In the genomic region with DNA sequence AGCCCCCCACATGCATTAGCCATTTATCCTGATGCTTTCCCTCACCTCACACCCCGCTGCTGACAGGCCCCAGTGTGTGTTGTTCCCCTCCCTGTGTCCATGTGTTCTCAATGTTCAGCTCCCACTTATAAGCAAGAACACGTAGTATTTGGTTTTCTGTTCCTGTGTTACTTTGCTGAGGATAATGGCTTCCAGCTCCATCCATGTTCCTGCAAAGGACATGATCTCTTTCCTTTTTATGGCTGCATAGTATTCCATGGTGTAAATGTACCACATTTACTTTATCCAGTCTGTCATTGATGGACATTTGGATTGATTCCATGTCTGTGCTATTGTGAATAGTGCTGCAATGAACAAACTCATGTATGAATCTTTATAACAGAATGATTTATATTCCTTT, we compare ENCODE assay signal across 7 cellular contexts. TPM values are rescaled to one million over a fixed set of nuclear protein-coding genes. Genes with fewer than 3 reads are reported as not detected.
A peak's percentile ranks its signal among the peaks of the same experiment; 100 is the strongest.
DNase-seq lines count a peak whose midpoint lies in the region; ATAC-seq, FAIRE-seq and TF ChIP-seq lines count a peak whose summit lies in the region.
"Not testable (repeated sequence)": the region's sequence is repeated elsewhere in the genome, so short reads cannot be mapped to it uniquely, and the experiment has no call there.

No MANE protein-coding gene starts in this region.

- intact Hi-C loops in K562 (cut with micrococcal nuclease) (loop anchor here (10.0 kb wide), 1 partner anchor 470 kb away; no protein-coding TSS in a partner anchor), endothelial cell of umbilical vein (cut with micrococcal nuclease) (loop anchor here (1.0 to 5.0 kb wide), 5 partner anchors 20 to 147 kb away; a partner anchor contains a TSS)

- H3K9ac ChIP-seq in K562 (ENCODE audit: insufficient read depth in 1 of 2, low read depth in 2 of 2, low read length in 2 of 2): not testable (repeated sequence)
- H3K9ac ChIP-seq in endothelial cell of umbilical vein (replicated peaks; ENCODE audit: extremely low read depth, insufficient read depth, low read length): peak overlapping the region; percentile 40
- H3K9ac ChIP-seq in keratinocyte (ENCODE audit: control insufficient read depth, extremely low read depth, insufficient read depth, low read length): peak overlapping the region; percentile 53

- CTCF ChIA-PET in A549 (lab: Yijun Ruan, JAX) (interaction anchor here (0.6 to 4.3 kb wide), 27 partner anchors 8 to 329 kb away, joined by 3 to 34 read pairs (median 6); no protein-coding TSS in a partner anchor), HEK293 (lab: Yijun Ruan, JAX) (interaction anchor here (0.6 to 1.8 kb wide), 13 partner anchors 8 to 318 kb away, joined by 3 to 10 read pairs (median 4); no protein-coding TSS in a partner anchor), RWPE1 (lab: Yijun Ruan, JAX) (interaction anchor here (0.6 to 1.6 kb wide), 6 partner anchors 263 to 325 kb away, joined by 3 to 8 read pairs (median 4); no protein-coding TSS in a partner anchor), K562 (lab: Yijun Ruan, JAX; ENCODE audit: low intra/inter-chr PET ratio) (interaction anchor here (1.5 to 2.4 kb wide), 2 partner anchors 181 to 321 kb away, joined by 3 to 15 read pairs; no protein-coding TSS in a partner anchor), endothelial cell of umbilical vein (lab: Charles Lee) (interaction anchor here (1.2 to 3.9 kb wide), 9 partner anchors 20 to 317 kb away, joined by 4 to 22 read pairs (median 7); no protein-coding TSS in a partner anchor)

- not testable (repeated sequence) for TF ChIP-seq CTCF in A549 (IDR thresholded peaks at IDR 0.05); HEK293 (tag by site-specific recombination; IDR thresholded peaks at IDR 0.05); RWPE1 (conservative IDR thresholded peaks at IDR 0.05; ENCODE audit: low read depth); K562 (IDR thresholded peaks at IDR 0.05 in 2 of 3, conservative IDR thresholded peaks at IDR 0.05 in 1 of 3; ENCODE audit: insufficient read depth in 2 of 3, low read depth in 1 of 3, low read length in 3 of 3); endothelial cell of umbilical vein (IDR thresholded peaks at IDR 0.05; ENCODE audit: extremely low read depth in 1 of 2, insufficient read depth in 1 of 2, low read depth in 1 of 2, low read length in 2 of 2); keratinocyte (optimal IDR thresholded peaks at IDR 0.05 in 1 of 3, IDR thresholded peaks at IDR 0.05 in 1 of 3, conservative IDR thresholded peaks at IDR 0.05 in 1 of 3; ENCODE audit: extremely low read depth in 1 of 3, insufficient read depth in 2 of 3, low read length in 3 of 3); progenitor cell of endocrine pancreas (IDR thresholded peaks at IDR 0.05; ENCODE audit: unreplicated experiment)

- POLR2A ChIA-PET in A549 (lab: Yijun Ruan, JAX) (interaction anchor here (0.6 to 1.3 kb wide), 2 partner anchors 40 to 307 kb away, joined by 4 read pairs; a partner anchor contains a TSS), K562 (lab: Yijun Ruan, JAX) (interaction anchor here (0.6 kb wide), 1 partner anchor 243 kb away, joined by 3 read pairs; no protein-coding TSS in a partner anchor), endothelial cell of umbilical vein (lab: Charles Lee) (interaction anchor here (1.0 kb wide), 1 partner anchor 97 kb away, joined by 3 read pairs; no protein-coding TSS in a partner anchor)
- POLR2A ChIA-PET in HEK293 (lab: Yijun Ruan, JAX); RWPE1 (lab: Yijun Ruan, JAX; ENCODE audit: low non-redundant PET): not testable (repeated sequence)

- TF ChIP-seq RAD21 in A549 (conservative IDR thresholded peaks at IDR 0.05 in 1 of 2, IDR thresholded peaks at IDR 0.05 in 1 of 2); K562 (CRISPR knock-in tag; conservative IDR thresholded peaks at IDR 0.05 in 1 of 2, IDR thresholded peaks at IDR 0.05 in 1 of 2): not testable (repeated sequence)

- dilution Hi-C loops in endothelial cell of umbilical vein (cut with MboI; ENCODE audit: extremely low pct_ligation_motif_present, low sequenced_read_pairs); keratinocyte (cut with MboI; ENCODE audit: extremely low pct_ligation_motif_present, low sequenced_read_pairs): not testable (repeated sequence)

- in situ Hi-C loops in K562 (cut with MboI): not testable (repeated sequence)

- not testable (repeated sequence) for TF ChIP-seq EP300 in A549 (IDR thresholded peaks at IDR 0.05); K562 (IDR thresholded peaks at IDR 0.05; ENCODE audit: low read length)

- H3K4me1 ChIP-seq in A549 (peaks cover 86% of the 10 kb centered on the region), K562 (replicated peaks in 1 of 2; ENCODE audit: control insufficient read depth in 2 of 2, insufficient read depth in 2 of 2, low read length in 2 of 2) (peaks cover 6 to 13% of the 10 kb centered on the region in 2 experiments; a peak in 4 of 5 replicates), endothelial cell of umbilical vein (ENCODE audit: control insufficient read depth, extremely low read depth, insufficient read depth, low read length) (peaks cover 33% of the 10 kb centered on the region), keratinocyte (ENCODE audit: control insufficient read depth, extremely low read depth, insufficient read depth, low read length) (peaks cover 54% of the 10 kb centered on the region)
- not testable (repeated sequence) for H3K4me1 ChIP-seq in HEK293 (ENCODE audit: control insufficient read depth, insufficient read depth, low read length)

- H3K27me3 Mint-ChIP-seq in progenitor cell of endocrine pancreas: peaks cover 14% of the 10 kb centered on the region

- H3K27ac ChIP-seq in A549 (peak overlapping the region; percentile 97 to 100), RWPE1 (peak overlapping the region; percentile 44), endothelial cell of umbilical vein (ENCODE audit: insufficient read depth, low read depth, low read length) (peak overlapping the region; percentile 75), keratinocyte (ENCODE audit: control insufficient read depth, insufficient read depth, low read length) (peak overlapping the region; percentile 83)
- not testable (repeated sequence) for H3K27ac ChIP-seq in HEK293 (ENCODE audit: extremely low read depth, low read depth, low read length); K562 (ENCODE audit: extremely low read depth, low read depth, low read length)

- not testable (repeated sequence) for TF ChIP-seq POLR2A in A549 (IDR thresholded peaks at IDR 0.05; ENCODE audit: low read length); K562 (conservative IDR thresholded peaks at IDR 0.05); endothelial cell of umbilical vein (IDR thresholded peaks at IDR 0.05; ENCODE audit: low read depth, low read length)

- H2AFZ ChIP-seq in K562 (ENCODE audit: low read depth, low read length); endothelial cell of umbilical vein (ENCODE audit: low read depth, low read length); keratinocyte (ENCODE audit: control insufficient read depth, low read length): not testable (repeated sequence)

- H3K9me1 ChIP-seq in K562 (ENCODE audit: control insufficient read depth, insufficient read depth, low read length); endothelial cell of umbilical vein (replicated peaks; ENCODE audit: control insufficient read depth, extremely low read depth, insufficient read depth, low read length); keratinocyte (ENCODE audit: control insufficient read depth, extremely low read depth, insufficient read depth, low read length): not testable (repeated sequence)

- WGBS in A549 (ENCODE audit: missing lambda C conversion rate): 95% methylated on average over 2 of the region's 2 CpGs
- 44% methylated on average over 2 of the region's 2 CpGs for WGBS in K562 (ENCODE audit: insufficient coverage, low coverage, missing lambda C conversion rate)

- H3K9me3 Mint-ChIP-seq in progenitor cell of endocrine pancreas (ENCODE audit: low read depth): not testable (repeated sequence)

- not testable (repeated sequence) for H3K79me2 ChIP-seq in K562 (ENCODE audit: control insufficient read depth, insufficient read depth, low read length); endothelial cell of umbilical vein (ENCODE audit: control insufficient read depth, insufficient read depth, low read length); keratinocyte (ENCODE audit: control insufficient read depth, insufficient read depth, low read length)

- H3K4me3 ChIP-seq in A549; HEK293 (ENCODE audit: low read depth, low read length); K562; endothelial cell of umbilical vein (replicated peaks in 1 of 3; ENCODE audit: insufficient read depth in 1 of 3, low read depth in 1 of 3, low read length in 3 of 3); keratinocyte (ENCODE audit: control insufficient read depth in 2 of 3, extremely low read depth in 1 of 3, insufficient read depth in 2 of 3, low read depth in 1 of 3, low read length in 3 of 3): not testable (repeated sequence)

- not testable (repeated sequence) for H3K36me3 Mint-ChIP-seq in progenitor cell of endocrine pancreas (ENCODE audit: insufficient read depth)

- H3K27me3 ChIP-seq in K562 (ENCODE audit: control insufficient read depth in 2 of 2, insufficient read depth in 2 of 2, low read length in 2 of 2): peaks cover 6 to 29% of the 10 kb centered on the region in 2 experiments; a peak in 3 of 5 replicates
- not testable (repeated sequence) for H3K27me3 ChIP-seq in endothelial cell of umbilical vein (ENCODE audit: control insufficient read depth in 2 of 2, insufficient read depth in 2 of 2, low read length in 2 of 2); keratinocyte (ENCODE audit: control insufficient read depth, extremely low read depth, insufficient read depth, low read length)

- not testable (repeated sequence) for H4K20me1 ChIP-seq in K562 (replicated peaks; ENCODE audit: control insufficient read depth, insufficient read depth, low read length); endothelial cell of umbilical vein (replicated peaks; ENCODE audit: control insufficient read depth, extremely low read depth, insufficient read depth, low read length); keratinocyte (ENCODE audit: control insufficient read depth, extremely low read depth, insufficient read depth, low read length)

- H3K27ac Mint-ChIP-seq in progenitor cell of endocrine pancreas: peak overlapping the region; percentile 45

- H3K4me1 Mint-ChIP-seq in progenitor cell of endocrine pancreas (ENCODE audit: low read depth): not testable (repeated sequence)

- not testable (repeated sequence) for ATAC-seq in A549, K562

- H3K9me3 ChIP-seq in A549; HEK293 (ENCODE audit: control insufficient read depth, insufficient read depth, low read depth, low read length); K562 (replicated peaks; ENCODE audit: control insufficient read depth, insufficient read depth, low read depth, low read length); endothelial cell of umbilical vein (replicated peaks; ENCODE audit: control insufficient read depth, insufficient read depth, low read length); keratinocyte (ENCODE audit: control insufficient read depth, low read depth, low read length): not testable (repeated sequence)

- not testable (repeated sequence) for H3K4me3 Mint-ChIP-seq in progenitor cell of endocrine pancreas (ENCODE audit: low read depth)

- H3K36me3 ChIP-seq in HEK293 (ENCODE audit: control insufficient read depth in 2 of 2, insufficient read depth in 1 of 2, low read length in 2 of 2); K562 (ENCODE audit: control insufficient read depth, insufficient read depth, low read length); endothelial cell of umbilical vein (ENCODE audit: control insufficient read depth in 2 of 2, extremely low read depth in 1 of 2, insufficient read depth in 2 of 2, low read length in 2 of 2); keratinocyte (ENCODE audit: control insufficient read depth in 2 of 2, extremely low read depth in 1 of 2, insufficient read depth in 2 of 2, low read length in 2 of 2): not testable (repeated sequence)

- FAIRE-seq in A549 (lab: Jason Lieb, UNC); K562 (lab: Jason Lieb, UNC); keratinocyte (lab: Jason Lieb, UNC): not testable (repeated sequence)
- FAIRE-seq in endothelial cell of umbilical vein (lab: Jason Lieb, UNC): peak; percentile 55

- peak in 1 of 2 experiments; percentile 43 for DNase-seq in A549 (ENCODE audit: low read depth in 1 of 2, low spot score in 1 of 2)
- not testable (repeated sequence) for DNase-seq in RWPE1 (ENCODE audit: low spot score); K562 (ENCODE audit: extremely low read depth in 1 of 4, low spot score in 3 of 4); endothelial cell of umbilical vein (ENCODE audit: low read depth, low spot score); keratinocyte (ENCODE audit: low read depth, low spot score); progenitor cell of endocrine pancreas (ENCODE audit: low spot score, unreplicated experiment)

- BruUV-seq in K562 (replicated peaks; lab: Mats Ljungman, UMichigan); endothelial cell of umbilical vein (replicated peaks; lab: Mats Ljungman, UMichigan): not testable (repeated sequence)

- peak overlapping the region; percentile 67 for H3K4me2 ChIP-seq in A549
- not testable (repeated sequence) for H3K4me2 ChIP-seq in K562 (ENCODE audit: insufficient read depth, low read length); endothelial cell of umbilical vein (ENCODE audit: insufficient read depth, low read length); keratinocyte (ENCODE audit: control insufficient read depth, extremely low read depth, insufficient read depth, low read depth, low read length)

RNA-seq across cellular contexts. Expression of a gene that starts 39.6 kb away (rescaled TPM):
- 21.6 and 44.7 TPM in 2 replicates for polyA plus RNA-seq in A549 (2011; rRNA removed)
- 78.5 and 97.9 TPM in 2 replicates for polyA plus RNA-seq in A549 (2012; cell fraction: cytosol; rRNA removed)
- polyA plus RNA-seq in A549 (2012; cell fraction: nucleus; rRNA removed): 128 and 142 TPM in 2 replicates
- polyA plus RNA-seq in A549 (2017; fragmentation: RNase III; extraction: RNeasy Plus Mini Kit Qiagen cat#74134 plus additional on column Dnase treatment): 118 to 129 TPM (median 125 TPM) in 3 replicates
- 89.1 and 130 TPM in 2 replicates for polyA minus RNA-seq in A549 (2011; rRNA and poly(A)+ RNA removed)
- total RNA-seq in K562 (2011; cell fraction: chromatin; rRNA removed; ENCODE audit: low replicate concordance): 107 and 183 TPM in 2 replicates
- 75.7 and 79.0 TPM in 2 replicates for total RNA-seq in K562 (2011; cell fraction: nucleolus; rRNA removed)
- total RNA-seq in K562 (2011; cell fraction: nucleoplasm; rRNA removed): 101 and 152 TPM in 2 replicates
- 16.1 and 19.1 TPM in 2 replicates for total RNA-seq in K562 (2014; rRNA removed)
- total RNA-seq in K562 (2014; rRNA removed; fragmentation: Illumina TruSeq; extraction: Trizol): 10.3 and 10.8 TPM in 2 replicates
- 9.7 and 11.5 TPM in 2 replicates for total RNA-seq in K562 (2015; rRNA removed; fragmentation: Illumina TruSeq; extraction: Trizol)
- 66.4 and 82.5 TPM in 2 replicates for total RNA-seq in K562 (2021)
- 8.1 and 19.2 TPM in 2 replicates for polyA plus RNA-seq in K562 (2011; rRNA removed)
- 17.6 and 21.0 TPM in 2 replicates for polyA plus RNA-seq in K562 (2011; cell fraction: cytosol; rRNA removed)
- 46.1 and 50.8 TPM in 2 replicates for polyA plus RNA-seq in K562 (2011; cell fraction: nucleus; rRNA removed)
- 51.9 and 88.9 TPM in 2 replicates for polyA plus RNA-seq in K562 (2012)
- polyA plus RNA-seq in K562 (2014; fragmentation: Illumina TruSeq; extraction: Trizol): 39.4 and 41.6 TPM in 2 replicates
- polyA plus RNA-seq in K562 (2014; fragmentation: Nextera tagmentation; extraction: Ambion mirVana): 1 to 10 TPM in 1 of 2 experiments, under 1 TPM in 1; 0.94 to 1.9 TPM
- 15.6 and 21.0 TPM in 2 replicates for polyA plus RNA-seq in K562 (2014; rRNA removed)
- 20.3 and 24.1 TPM in 2 replicates for polyA minus RNA-seq in K562 (2011; rRNA and poly(A)+ RNA removed)
- 45.6 and 90.6 TPM in 2 replicates for polyA minus RNA-seq in K562 (2011; cell fraction: cytosol; rRNA and poly(A)+ RNA removed)
- polyA minus RNA-seq in K562 (2011; cell fraction: nucleus; rRNA and poly(A)+ RNA removed): 26.0 and 43.0 TPM in 2 replicates
- total RNA-seq in endothelial cell of umbilical vein: 82.4 and 101 TPM in 2 replicates
- 23.6 and 29.0 TPM in 2 replicates for polyA plus RNA-seq in endothelial cell of umbilical vein
- 31.1 and 32.0 TPM in 2 replicates for polyA plus RNA-seq in endothelial cell of umbilical vein (2011; cell fraction: cytosol; rRNA removed)
- 55.1 and 76.2 TPM in 2 replicates for polyA plus RNA-seq in endothelial cell of umbilical vein (2011; cell fraction: nucleus; rRNA removed)
- 43.0 and 55.4 TPM in 2 replicates for polyA plus RNA-seq in endothelial cell of umbilical vein (2012)
- polyA minus RNA-seq in endothelial cell of umbilical vein: 81.6 and 92.9 TPM in 2 replicates
- 15.4 TPM for polyA minus RNA-seq in endothelial cell of umbilical vein (2011; cell fraction: cytosol; rRNA and poly(A)+ RNA removed)
- polyA minus RNA-seq in endothelial cell of umbilical vein (2011; cell fraction: nucleus; rRNA and poly(A)+ RNA removed): 99.8 and 106 TPM in 2 replicates
- polyA plus RNA-seq in keratinocyte: 4.6 to 18.7 TPM (median 5.0 TPM) in 3 replicates
- polyA plus RNA-seq in keratinocyte (2011; ENCODE audit: low read depth): 20.1 TPM
- 12.3 and 20.2 TPM in 2 replicates for polyA plus RNA-seq in keratinocyte (2011; cell fraction: cytosol; rRNA removed)
- 27.0 and 37.4 TPM in 2 replicates for polyA plus RNA-seq in keratinocyte (2011; cell fraction: nucleus; rRNA removed)
- polyA plus RNA-seq in keratinocyte (2012; ENCODE audit: low replicate concordance): 41.8 and 43.5 TPM in 2 replicates
- polyA minus RNA-seq in keratinocyte: 22.9 to 114 TPM (median 29.7 TPM) in 3 replicates
- 28.2 TPM for polyA minus RNA-seq in keratinocyte (2011; cell fraction: cytosol; rRNA and poly(A)+ RNA removed)
- polyA minus RNA-seq in keratinocyte (2011; cell fraction: nucleus; rRNA and poly(A)+ RNA removed): 33.2 and 59.6 TPM in 2 replicates
- total RNA-seq in progenitor cell of endocrine pancreas: 62.5 and 62.7 TPM in 2 replicates
